In the genomic region with DNA sequence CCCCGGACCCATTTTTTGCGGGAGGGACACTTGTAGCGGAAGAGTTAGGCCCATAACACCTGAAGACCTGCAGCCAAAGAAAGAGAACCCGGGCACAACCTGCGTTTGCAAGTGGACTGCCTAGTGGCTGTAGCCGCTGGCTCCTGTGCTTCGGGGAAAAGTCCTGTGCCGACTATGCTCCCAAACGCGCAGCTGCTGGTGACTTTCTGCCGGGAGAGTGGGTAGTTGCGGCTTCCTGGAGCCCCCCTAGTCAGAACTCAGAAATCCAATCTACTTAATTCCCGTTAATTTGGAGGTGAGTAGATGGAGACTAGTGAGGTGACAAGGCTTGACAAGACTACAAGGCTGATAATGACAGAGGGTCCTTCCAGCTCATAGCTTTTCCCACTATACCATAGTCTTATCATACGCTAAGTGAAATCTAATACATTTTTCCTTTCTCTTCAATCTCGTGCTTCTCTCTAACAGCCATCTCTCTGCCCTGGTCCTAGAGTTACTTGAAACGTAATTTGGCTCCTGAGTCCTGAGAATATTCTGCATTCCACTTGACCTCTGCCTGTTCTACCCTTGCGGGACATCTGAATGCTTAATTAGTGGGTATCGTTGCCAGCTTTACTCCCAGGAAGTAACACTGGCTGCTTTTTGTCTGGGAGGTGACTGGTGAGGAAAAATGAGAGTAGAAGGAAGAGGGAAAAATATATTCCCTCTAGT, we compare ENCODE assay signal across 8 cellular contexts. TPM values are rescaled to one million over a fixed set of nuclear protein-coding genes. Genes with fewer than 3 reads are reported as not detected.
A peak's percentile ranks its signal among the peaks of the same experiment; 100 is the strongest.
DNase-seq lines count a peak whose midpoint lies in the region; ATAC-seq and TF ChIP-seq lines count a peak whose summit lies in the region.

No MANE protein-coding gene starts in this region.

- H3K79me2 ChIP-seq in MM.1S (ENCODE audit: low read length): peaks cover 50% of the 10 kb centered on the region

- peak overlapping the region; percentile 88 for H3K9ac ChIP-seq in MM.1S (ENCODE audit: low read length)

- peak overlapping the region; percentile 77 for H3K4me2 ChIP-seq in MM.1S (ENCODE audit: low read depth, low read length)

- H3K27me3 Mint-ChIP-seq in activated CD8-positive, alpha-beta T cell treated with anti-CD3 and anti-CD28 coated beads for 36 hours: no peaks in the 10 kb centered on the region
- peaks cover 4% of the 10 kb centered on the region for H3K27me3 Mint-ChIP-seq in neural crest cell (ENCODE audit: low read depth)

- peaks cover 36% of the 10 kb centered on the region for H3K4me1 Mint-ChIP-seq in activated CD8-positive, alpha-beta T cell treated with anti-CD3 and anti-CD28 coated beads for 36 hours (ENCODE audit: low read depth)
- H3K4me1 Mint-ChIP-seq in neural crest cell: peaks cover 37% of the 10 kb centered on the region

- no peaks in the 10 kb centered on the region for H3K9me2 ChIP-seq in MM.1S (replicated peaks; ENCODE audit: insufficient read depth, low read length)

- no peaks in the 10 kb centered on the region for H4K20me1 ChIP-seq in MM.1S (ENCODE audit: insufficient read depth, low read length)

- peak overlapping the region; percentile 92 for H3K4me3 ChIP-seq in AG10803 (ENCODE audit: low read length)
- peak overlapping the region; percentile 86 for H3K4me3 ChIP-seq in MM.1S (ENCODE audit: low read length)
- peak overlapping the region; percentile 79 for H3K4me3 ChIP-seq in fibroblast of villous mesenchyme (ENCODE audit: low read depth, low read length)

- no peaks in the 10 kb centered on the region for H3K9me3 Mint-ChIP-seq in activated CD8-positive, alpha-beta T cell treated with anti-CD3 and anti-CD28 coated beads for 36 hours
- H3K9me3 Mint-ChIP-seq in neural crest cell: no peaks in the 10 kb centered on the region

- no peaks in the 10 kb centered on the region for H3K9me3 ChIP-seq in MM.1S (replicated peaks; ENCODE audit: insufficient read depth, low read length)

- peak overlapping the region; percentile 100 for H3K4me3 Mint-ChIP-seq in activated CD8-positive, alpha-beta T cell treated with anti-CD3 and anti-CD28 coated beads for 36 hours
- H3K4me3 Mint-ChIP-seq in neural crest cell: peak overlapping the region; percentile 94

- peak overlapping the region; percentile 99 for H3K27ac Mint-ChIP-seq in activated CD8-positive, alpha-beta T cell treated with anti-CD3 and anti-CD28 coated beads for 36 hours
- peak overlapping the region; percentile 98 for H3K27ac Mint-ChIP-seq in neural crest cell (ENCODE audit: unreplicated experiment)

- POLR2A ChIA-PET in activated CD8-positive, alpha-beta T cell treated with anti-CD3 and anti-CD28 coated beads for 36 hours (lab: Charles Lee): interaction anchor here (0.7 to 3.4 kb wide), 8 partner anchors 10 to 192 kb away, joined by 3 to 34 read pairs (median 6); no protein-coding TSS in a partner anchor

- H3F3A ChIP-seq in MM.1S (ENCODE audit: insufficient read depth, low read length): no peaks in the 10 kb centered on the region

- peak overlapping the region; percentile 40; the same call in 1 of the 2 replicates for H3K27ac ChIP-seq in MM.1S (ENCODE audit: low read length)

- CTCF ChIA-PET in activated CD8-positive, alpha-beta T cell treated with anti-CD3 and anti-CD28 coated beads for 36 hours (lab: Charles Lee): interaction anchor here (1.6 to 3.5 kb wide), 4 partner anchors 9 to 248 kb away, joined by 4 to 13 read pairs (median 8); no protein-coding TSS in a partner anchor

- no peak for TF ChIP-seq CTCF in AG10803 (conservative IDR thresholded peaks at IDR 0.05; ENCODE audit: low read length)
- no peak for TF ChIP-seq CTCF in MM.1S (IDR thresholded peaks at IDR 0.05; ENCODE audit: low read length)
- no peak for TF ChIP-seq CTCF in activated CD8-positive, alpha-beta T cell treated with anti-CD3 and anti-CD28 coated beads for 36 hours (IDR thresholded peaks at IDR 0.05)
- TF ChIP-seq CTCF in fibroblast of villous mesenchyme (IDR thresholded peaks at IDR 0.05; ENCODE audit: insufficient read depth, low read depth, low read length): no peak
- no peak for TF ChIP-seq CTCF in neural crest cell (conservative IDR thresholded peaks at IDR 0.05)

- H3K36me3 ChIP-seq in MM.1S (replicated peaks; ENCODE audit: insufficient read depth, low read length): no peaks in the 10 kb centered on the region

- H3K36me3 Mint-ChIP-seq in activated CD8-positive, alpha-beta T cell treated with anti-CD3 and anti-CD28 coated beads for 36 hours (ENCODE audit: low read depth): peaks cover 48% of the 10 kb centered on the region
- peaks cover 11% of the 10 kb centered on the region for H3K36me3 Mint-ChIP-seq in neural crest cell (ENCODE audit: low read depth)

- H3K4me1 ChIP-seq in MM.1S (ENCODE audit: low read length): no peaks in the 10 kb centered on the region

- H2AFZ ChIP-seq in MM.1S (ENCODE audit: low read length): peak overlapping the region; percentile 57

- ATAC-seq in GM19035 (IDR thresholded peaks at IDR 0.05; ENCODE audit: unreplicated experiment): peak; percentile 10
- peak; percentile 2 for ATAC-seq in activated CD8-positive, alpha-beta T cell treated with anti-CD3 and anti-CD28 coated beads for 36 hours
- no peak for ATAC-seq in GM21390 (IDR thresholded peaks at IDR 0.05; ENCODE audit: unreplicated experiment)

- intact Hi-C loops in activated CD8-positive, alpha-beta T cell treated with anti-CD3 and anti-CD28 coated beads for 36 hours (cut with micrococcal nuclease): no loop called here

- DNase-seq in AG10803 (ENCODE audit: low read depth) (peak; percentile 40), MM.1S (no peak), fibroblast of villous mesenchyme (ENCODE audit: low read depth) (peak; percentile 45), neural crest cell (ENCODE audit: low read depth, low spot score) (peak; percentile 23), NCI-H226 (no peak)
- no peak for DNase-seq in activated CD8-positive, alpha-beta T cell treated with anti-CD3 and anti-CD28 coated beads for 36 hours

- H3K27me3 ChIP-seq in MM.1S (replicated peaks; ENCODE audit: insufficient read depth, low read length): no peaks in the 10 kb centered on the region

RNA-seq across cellular contexts. Expression of a gene that starts 0.5 kb away (rescaled TPM):
- total RNA-seq in activated CD8-positive, alpha-beta T cell treated with anti-CD3 and anti-CD28 coated beads for 36 hours: 100 to 1,000 TPM; 237 to 241 TPM
- 30.9 and 53.1 TPM in 2 replicates for total RNA-seq in fibroblast of villous mesenchyme
- total RNA-seq in neural crest cell: 161 and 172 TPM in 2 replicates

Comparison
In these comparisons a context has a peak if more than half of its experiments do, and no peak if none do; other contexts are left out.
1. DNase-seq: peak in AG10803 (single experiment), fibroblast of villous mesenchyme (single experiment) and neural crest cell (single experiment); none in MM.1S (single experiment), activated CD8-positive, alpha-beta T cell treated with anti-CD3 and anti-CD28 coated beads for 36 hours (single experiment) and NCI-H226 (single experiment).
2. Peak in every context shown above with its lines, with median percentiles within 50 percentile points of each other: H3K4me3 ChIP-seq.